ENCODE assay signal across 30 cellular contexts in genomic region chr4:52836120-52836519, GRCh38.
"Had no signal": no experiment of that assay in that cellular context is flagged by ENCODE, and none has a peak within 500 bp of the region (broad histone marks: within the 10 kb centered on the region; RNA-seq: fewer than 3 reads in every experiment).

No MANE protein-coding gene starts in this region.

- H3K27ac ChIP-seq: cardiac muscle cell, KMS-11, RWPE1 had no signal

- H3K27me3 ChIP-seq: cardiac muscle cell, MG63, SJCRH30 had no signal

- ATAC-seq: activated CD8-positive, alpha-beta memory T cell treated with anti-CD3 and anti-CD28 coated beads, Interleukin-2, amount 10 ng/mL, durations not matched to agents 7 days and 5 days; activated naive CD4-positive, alpha-beta T cell treated with anti-CD3 and anti-CD28 coated beads, Interleukin-2, amount 50 U/mL, for 72 hours; activated naive CD8-positive, alpha-beta T cell treated with anti-CD3 and anti-CD28 coated beads, Interleukin-2, amount 50 U/mL, for 24 hours; Panc1 had no signal

- H3K36me3 ChIP-seq: cardiac muscle cell, MG63, SJCRH30 had no signal

- H3K4me2 ChIP-seq: KMS-11, SK-N-SH had no signal

- H3K4me3 ChIP-seq: cardiac muscle cell, MG63, SJCRH30 had no signal

- DNase-seq: activated CD4-positive, alpha-beta T cell treated with anti-CD3 and anti-CD28 coated beads for 1 hour; activated CD4-positive, alpha-beta T cell treated with anti-CD3 and anti-CD28 coated beads, Interleukin-2, amount 10 ng/mL, durations not matched to agents 24 days and 14 days; activated CD4-positive, alpha-beta T cell treated with anti-CD3 and anti-CD28 coated beads, Interleukin-2, amount 50 U/mL, for 48 hours; activated CD8-positive, alpha-beta memory T cell treated with anti-CD3 and anti-CD28 coated beads, Interleukin-2, amount 10 ng/mL, durations not matched to agents 7 days and 5 days; activated effector memory CD4-positive, alpha-beta T cell treated with anti-CD3 and anti-CD28 coated beads, Interleukin-2, amount 50 U/mL, for 16 hours; activated naive CD4-positive, alpha-beta T cell treated with Interleukin-2 at 50 U/mL for 16 hours; activated naive CD8-positive, alpha-beta T cell treated with anti-CD3 and anti-CD28 coated beads, Interleukin-2, amount 50 U/mL, for 24 hours; activated T-cell treated with anti-CD3 and anti-CD28 coated beads, Interleukin-2, amount 50 U/mL, for 24 hours; amygdala; MG63; MV-4-11; NCI-H1092 treated with DMSO at 0.1 percent for 48 hours; NCI-H1417 treated with DMSO at 0.1 percent for 48 hours; NCI-H1694; NCI-H2029 treated with DMSO at 0.1 percent for 48 hours; NCI-H345; NCI-H510A; NCI-H526 treated with DMSO at 0.1 percent for 48 hours; NCI-H82; NK-92 treated with Interleukin-12 subunit alpha and Interleukin-12 subunit beta, amount 100 ng/mL, for 24 hours; OCI-M1; Right ventricle myocardium superior; SJCRH30; SK-N-SH; T-helper 1 cell had no signal

- H3K9me3 ChIP-seq: MG63, SJCRH30, SK-N-SH had no signal

- H3K9ac ChIP-seq: KMS-11, SK-N-SH had no signal
